ENCODE assay signal across 15 cellular contexts in genomic region chr15:36784717-36785116, GRCh38.
A peak's percentile ranks its signal among the peaks of the same experiment; 100 is the strongest.
DNase-seq lines count a peak whose midpoint lies in the region; ATAC-seq and TF ChIP-seq lines count a peak whose summit lies in the region.
"Had no signal": no experiment of that assay in that cellular context is flagged by ENCODE, and none has a peak within 500 bp of the region (broad histone marks: within the 10 kb centered on the region; RNA-seq: fewer than 3 reads in every experiment).

No MANE protein-coding gene starts in this region.

- H3K4me3 Mint-ChIP-seq in central memory CD8-positive, alpha-beta T cell, result no peak overlapping the region
- H3K4me3 Mint-ChIP-seq: CD4-positive, CD25-positive, alpha-beta regulatory T cell had no signal

- H3K36me3 Mint-ChIP-seq in central memory CD8-positive, alpha-beta T cell (ENCODE audit: insufficient read depth), result no peaks in the 10 kb centered on the region
- H3K36me3 Mint-ChIP-seq: CD4-positive, CD25-positive, alpha-beta regulatory T cell had no signal

- H3K27me3 Mint-ChIP-seq in central memory CD8-positive, alpha-beta T cell, result no peaks in the 10 kb centered on the region
- H3K27me3 Mint-ChIP-seq: CD4-positive, CD25-positive, alpha-beta regulatory T cell had no signal

- H3K9me3 ChIP-seq in cardiac muscle cell (ENCODE audit: low read depth) (no peaks in the 10 kb centered on the region), right cardiac atrium (ENCODE audit: control insufficient read depth, low read length) (no peaks in the 10 kb centered on the region), right lobe of liver (no peaks in the 10 kb centered on the region)
- H3K9me3 ChIP-seq: BLaER1 had no signal

- H3K36me3 ChIP-seq in cardiac muscle cell, result no peaks in the 10 kb centered on the region
- H3K36me3 ChIP-seq in right lobe of liver, result no peaks in the 10 kb centered on the region
- H3K36me3 ChIP-seq: BLaER1 had no signal

- no peak for TF ChIP-seq POLR2A in right lobe of liver (IDR thresholded peaks at IDR 0.05)

- TF ChIP-seq CTCF in cardiac muscle cell (IDR thresholded peaks at IDR 0.05; ENCODE audit: low read depth, low read length) (no peak), right lobe of liver (IDR thresholded peaks at IDR 0.05) (no peak)

- H3K4me1 Mint-ChIP-seq in central memory CD8-positive, alpha-beta T cell, result peaks cover 14% of the 10 kb centered on the region

- H3K27me3 ChIP-seq in cardiac muscle cell (no peaks in the 10 kb centered on the region), right cardiac atrium (ENCODE audit: control insufficient read depth, insufficient read depth) (no peaks in the 10 kb centered on the region), right lobe of liver (no peaks in the 10 kb centered on the region)
- H3K27me3 ChIP-seq: BLaER1 had no signal

- intact Hi-C loops in right cardiac atrium (cut with DNase I) (no loop called here), right lobe of liver (cut with DNase I) (no loop called here)

- H3K4me3 ChIP-seq in cardiac muscle cell, result no peak overlapping the region
- no peak overlapping the region for H3K4me3 ChIP-seq in right cardiac atrium (ENCODE audit: low read length)
- H3K4me3 ChIP-seq in right lobe of liver, result no peak overlapping the region
- H3K4me3 ChIP-seq: BLaER1, GM23248 had no signal

- H3K27ac Mint-ChIP-seq in central memory CD8-positive, alpha-beta T cell (ENCODE audit: low read depth), result peak overlapping the region; percentile 26

- ATAC-seq in right cardiac atrium (no peak), right lobe of liver (peak in 1 of 4 donors; percentile 12), HG03196 (IDR thresholded peaks at IDR 0.05; ENCODE audit: unreplicated experiment) (no peak), HG02840 (IDR thresholded peaks at IDR 0.05; ENCODE audit: low FRiP score, unreplicated experiment) (no peak)
- ATAC-seq in central memory CD8-positive, alpha-beta T cell (replicated peaks; ENCODE audit: extremely low read depth, poor library complexity, severe bottlenecking), result no peak

- DNase-seq in cardiac muscle cell (ENCODE audit: low read depth in 1 of 2, low spot score in 1 of 2) (no peak), right cardiac atrium (no peak), right lobe of liver (no peak)
- DNase-seq in central memory CD8-positive, alpha-beta T cell (ENCODE audit: low spot score in 2 of 2), result no peak
- no peak for DNase-seq in activated CD4-positive, alpha-beta T cell treated with anti-CD3 and anti-CD28 coated beads for 1 hour
- DNase-seq: 8988T; AML-193; Calu3; CD4-positive, CD25-positive, alpha-beta regulatory T cell; DMS 273 treated with DMSO at 0.1 percent for 48 hours; GM23248; H7 had no signal

- H3K4me1 ChIP-seq in cardiac muscle cell (ENCODE audit: low read depth) (peaks cover 50% of the 10 kb centered on the region), right cardiac atrium (ENCODE audit: control insufficient read depth, insufficient read depth, low read length) (no peaks in the 10 kb centered on the region), right lobe of liver (peaks cover 0 to 22% (median 10%) of the 10 kb centered on the region in 4 donors)
- H3K4me1 ChIP-seq: BLaER1 had no signal

- H3K27ac ChIP-seq in cardiac muscle cell (peak overlapping the region; percentile 77), right cardiac atrium (ENCODE audit: low read length) (no peak overlapping the region), right lobe of liver (peak overlapping the region in 2 of 3 donors; percentile 39 to 57)
- H3K27ac ChIP-seq: BLaER1, GM23248 had no signal

- H3K9me3 Mint-ChIP-seq in central memory CD8-positive, alpha-beta T cell, result no peaks in the 10 kb centered on the region

- WGBS in right cardiac atrium, result 93% methylated on average over 1 of the region's 1 CpG
- WGBS in right lobe of liver (ENCODE audit: insufficient coverage, low coverage, low lambda C conversion rate, missing lambda C conversion rate), result 60% methylated on average over 1 of the region's 1 CpG
